ENCODE assay signal across 8 cellular contexts in genomic region chr3:195907730-195908438, GRCh38. TPM values are rescaled to one million over a fixed set of nuclear protein-coding genes. Genes with fewer than 3 reads are reported as not detected.
DNase-seq lines count a peak whose midpoint lies in the region; ATAC-seq and TF ChIP-seq lines count a peak whose summit lies in the region.

No MANE protein-coding gene starts in this region.

- H3K4me1 ChIP-seq in IMR-90 (ENCODE audit: control insufficient read depth, insufficient read depth, low read length) (peaks cover 25% of the 10 kb centered on the region), iPS-18a (ENCODE audit: control insufficient read depth, low read depth, low read length) (peaks cover 6% of the 10 kb centered on the region)

- no TSS peak for BruUV-seq in IMR-90 (replicated peaks; lab: Mats Ljungman, UMichigan)

- H2AK5ac ChIP-seq in IMR-90 (ENCODE audit: low read depth, low read length): peak overlapping the region; percentile 11

- H4K91ac ChIP-seq in IMR-90 (ENCODE audit: insufficient read depth, low read depth, low read length): no peak overlapping the region

- POLR2A ChIA-PET in IMR-90 (lab: Charles Lee; ENCODE audit: unreplicated experiment): no interaction called here

- no peak overlapping the region for H3K18ac ChIP-seq in IMR-90 (ENCODE audit: low read depth, low read length)

- H2BK15ac ChIP-seq in IMR-90 (ENCODE audit: low read depth, low read length): no peak overlapping the region

- TF ChIP-seq CTCF in IMR-90 (conservative IDR thresholded peaks at IDR 0.05; ENCODE audit: low read depth, low read length): no peak

- CTCF ChIA-PET in IMR-90 (lab: Yijun Ruan, JAX): interaction anchor here (1.0 to 1.5 kb wide), 2 partner anchors 13 to 44 kb away, joined by 3 read pairs; no protein-coding TSS in a partner anchor

- in situ Hi-C loops in GM18951 (cut with MboI; ENCODE audit: low sequenced_read_pairs, unreplicated experiment): no loop called here
- in situ Hi-C loops in IMR-90 (cut with MboI; ENCODE audit: low sequenced_read_pairs): no loop called here

- no peak overlapping the region for H2BK120ac ChIP-seq in IMR-90 (ENCODE audit: low read depth, low read length)

- ATAC-seq in IMR-90 (ENCODE audit: low read depth) (no peak), GM18519 (IDR thresholded peaks at IDR 0.05; ENCODE audit: low FRiP score, unreplicated experiment) (no peak)

- DNase-seq in AML-193 (lab: John Stamatoyannopoulos, UW): peak; percentile 55 to 73
- DNase-seq in IMR-90: no peak
- peak; percentile 78 for DNase-seq in SW480 (ENCODE audit: low spot score)
- DNase-seq in amniotic epithelial cell (ENCODE audit: low read depth): peak; percentile 12
- DNase-seq in stimulated activated CD4-positive, alpha-beta T cell treated with anti-CD3 and anti-CD28 coated beads, Interleukin-15, amount 100 ng/mL, for 1 hour (ENCODE audit: low read depth in 1 of 2, low spot score in 1 of 2): peak; percentile 33

- H3K27me3 ChIP-seq in IMR-90 (ENCODE audit: control insufficient read depth, insufficient read depth, low read length): no peaks in the 10 kb centered on the region
- peaks cover 18% of the 10 kb centered on the region for H3K27me3 ChIP-seq in iPS-18a (ENCODE audit: control insufficient read depth, insufficient read depth, low read length)

- peaks cover 15% of the 10 kb centered on the region; the same call in 1 of the 2 replicates for H4K20me1 ChIP-seq in IMR-90 (ENCODE audit: insufficient read depth, low read length)

- intact Hi-C loops in IMR-90 (cut with micrococcal nuclease): no loop called here

- H3K14ac ChIP-seq in IMR-90 (replicated peaks; ENCODE audit: low read depth, low read length): peak overlapping the region; percentile 78

- peaks cover 0 to 40% of the 10 kb centered on the region in 2 experiments; a peak in 3 of 4 replicates for H3K79me1 ChIP-seq in IMR-90 (ENCODE audit: low read depth in 1 of 2, low read length in 2 of 2)

- H3K4me3 ChIP-seq in IMR-90 (ENCODE audit: insufficient read depth, low read depth, low read length) (peak overlapping the region; percentile 81), iPS-18a (ENCODE audit: low read length) (peak overlapping the region; percentile 61)

- dilution Hi-C loops in IMR-90 (cut with HindIII; ENCODE audit: low sequenced_read_pairs, unreplicated experiment): no loop called here

- H3K4ac ChIP-seq in IMR-90 (ENCODE audit: low read depth, low read length): peak overlapping the region; percentile 52

- peaks cover 9% of the 10 kb centered on the region for H3K9me1 ChIP-seq in IMR-90 (ENCODE audit: insufficient read depth, low read length)

- peak overlapping the region; percentile 74 for H2AFZ ChIP-seq in IMR-90 (replicated peaks; ENCODE audit: low read length, poor library complexity)

- no peaks in the 10 kb centered on the region for H3K9me3 ChIP-seq in IMR-90 (ENCODE audit: control insufficient read depth, insufficient read depth, low read length)
- no peaks in the 10 kb centered on the region for H3K9me3 ChIP-seq in iPS-18a (ENCODE audit: control insufficient read depth, low read depth, low read length)

- no peaks in the 10 kb centered on the region for H3K36me3 ChIP-seq in IMR-90 (ENCODE audit: control insufficient read depth, insufficient read depth, low read length)
- H3K36me3 ChIP-seq in iPS-18a (ENCODE audit: control insufficient read depth, low read depth, low read length): no peaks in the 10 kb centered on the region

- H3K27ac ChIP-seq in IMR-90 (ENCODE audit: insufficient read depth, low read length): no peak overlapping the region
- H3K27ac ChIP-seq in iPS-18a (ENCODE audit: low read length): no peak overlapping the region

- TF ChIP-seq POLR2A in GM18951 (IDR thresholded peaks at IDR 0.05; ENCODE audit: extremely low read depth, insufficient read depth, insufficient read length): peak; percentile 53
- TF ChIP-seq POLR2A in IMR-90 (IDR thresholded peaks at IDR 0.05; ENCODE audit: low read depth, low read length): no peak

- H2BK5ac ChIP-seq in IMR-90 (ENCODE audit: low read depth, low read length, poor library complexity, severe bottlenecking): no peak overlapping the region

- WGBS in IMR-90 (ENCODE audit: extremely low coverage in 2 of 2, insufficient read length in 1 of 2), 2 experiments: 7% methylated on average over 3 of the region's 23 CpGs; no CpG with 5 or more reads in 1 of the 2 experiments

- TF ChIP-seq RAD21 in IMR-90 (IDR thresholded peaks at IDR 0.05; ENCODE audit: low read length): no peak

- peak overlapping the region; percentile 33 for H3K23ac ChIP-seq in IMR-90 (ENCODE audit: low read depth, low read length)

- no peak overlapping the region for H2BK20ac ChIP-seq in IMR-90 (ENCODE audit: low read depth, low read length)

- peak overlapping the region; percentile 92 for H3K4me2 ChIP-seq in IMR-90 (ENCODE audit: low read depth, low read length)

- H3K9ac ChIP-seq in IMR-90 (ENCODE audit: low read depth, low read length) (peak overlapping the region; percentile 30; the same call in 1 of the 2 replicates), iPS-18a (ENCODE audit: low read length) (no peak overlapping the region)

- H4K5ac ChIP-seq in IMR-90 (ENCODE audit: low read depth, low read length): no peak overlapping the region

- no peak overlapping the region for H4K8ac ChIP-seq in IMR-90 (ENCODE audit: low read depth in 2 of 2, low read length in 2 of 2)

- H3K56ac ChIP-seq in IMR-90 (ENCODE audit: extremely low read depth, insufficient read depth, low read length): no peak overlapping the region

- H2AK9ac ChIP-seq in IMR-90 (replicated peaks; ENCODE audit: low read depth, low read length, poor library complexity): peak overlapping the region; percentile 43

TF ChIP-seq in IMR-90, 13 proteins besides CTCF, POLR2A, EP300 and RAD21:
- TF ChIP-seq NFE2L2 (IDR thresholded peaks at IDR 0.05; ENCODE audit: low read depth, low read length): no peak
- peak; percentile 59 for TF ChIP-seq USF2 (IDR thresholded peaks at IDR 0.05; ENCODE audit: low read depth, low read length)

RNA-seq across cellular contexts. Expression of gene TNK2, which starts 0.5 kb away (rescaled TPM):
- 2.2 TPM in 2 replicates for total RNA-seq in IMR-90 (2012; rRNA removed)
- 13.4 and 13.8 TPM in 2 replicates for polyA plus RNA-seq in IMR-90 (2012; rRNA removed)
- polyA plus RNA-seq in IMR-90 (2012; cell fraction: cytosol; rRNA removed): 10.2 and 10.5 TPM in 2 replicates
- polyA plus RNA-seq in IMR-90 (2012; cell fraction: nucleus; rRNA removed; ENCODE audit: low replicate concordance): 86.5 and 180 TPM in 2 replicates
